Comparison of ENCODE assay signal across 23 cellular contexts in genomic region chr1:39685071-39685470, GRCh38. TPM values are rescaled to one million over a fixed set of nuclear protein-coding genes. Genes with fewer than 3 reads are reported as not detected.
"Had no signal": no experiment of that assay in that cellular context is flagged by ENCODE, and none has a peak within 500 bp of the region (broad histone marks: within the 10 kb centered on the region; RNA-seq: fewer than 3 reads in every experiment).

No MANE protein-coding gene starts in this region.

- H3K36me3 ChIP-seq: brain microvascular endothelial cell, prostate gland, upper lobe of left lung had no signal

- H3K4me1 ChIP-seq: prostate gland had no signal

- H3K27ac ChIP-seq: brain microvascular endothelial cell, prostate gland, skin epidermis, upper lobe of left lung had no signal

- H3K9me3 Mint-ChIP-seq: activated B cell treated with CpG ODN at 0.5 μM for 24 hours; activated CD8-positive, alpha-beta T cell treated with anti-CD3 and anti-CD28 coated beads for 36 hours; activated naive CD8-positive, alpha-beta T cell treated with anti-CD3 and anti-CD28 coated beads for 36 hours; stimulated activated naive CD8-positive, alpha-beta T cell treated with anti-CD3 and anti-CD28 coated beads, Interleukin-15, Interleukin-2, amounts not matched to agents 100 ng/mL and 50 ng/mL, for 24 hours; T-helper 1 cell treated with Interleukin-12 subunit alpha and Interleukin-12 subunit beta and Interleukin-4 antibody, amounts not matched to agents 30 μg/mL and 1 μg/mL, for 36 hours had no signal

- H3K27ac Mint-ChIP-seq: activated B cell treated with CpG ODN at 0.5 μM for 24 hours; activated CD8-positive, alpha-beta T cell treated with anti-CD3 and anti-CD28 coated beads for 36 hours; activated naive CD8-positive, alpha-beta T cell treated with anti-CD3 and anti-CD28 coated beads for 36 hours; endodermal cell; T-helper 1 cell treated with Interleukin-12 subunit alpha and Interleukin-12 subunit beta and Interleukin-4 antibody, amounts not matched to agents 30 μg/mL and 1 μg/mL, for 36 hours had no signal

- H3K9me3 ChIP-seq: prostate gland, upper lobe of left lung had no signal

- H3K4me1 Mint-ChIP-seq: endodermal cell had no signal

- H3K4me3 ChIP-seq: prostate gland, skin epidermis, upper lobe of left lung had no signal

- ATAC-seq: activated CD8-positive, alpha-beta T cell treated with anti-CD3 and anti-CD28 coated beads for 36 hours; left ventricle myocardium superior had no signal

- H3K4me3 Mint-ChIP-seq: activated CD8-positive, alpha-beta T cell treated with anti-CD3 and anti-CD28 coated beads for 36 hours; endodermal cell; stimulated activated naive CD8-positive, alpha-beta T cell treated with anti-CD3 and anti-CD28 coated beads, Interleukin-15, Interleukin-2, amounts not matched to agents 100 ng/mL and 50 ng/mL, for 24 hours; T-helper 1 cell treated with Interleukin-12 subunit alpha and Interleukin-12 subunit beta and Interleukin-4 antibody, amounts not matched to agents 30 μg/mL and 1 μg/mL, for 36 hours had no signal

- DNase-seq: activated B cell treated with CpG ODN at 0.5 μM for 24 hours; activated CD4-positive, alpha-beta T cell treated with anti-CD3 and anti-CD28 coated beads for 48 hours; activated CD8-positive, alpha-beta T cell treated with anti-CD3 and anti-CD28 coated beads for 36 hours; activated gamma-delta T cell treated with Interleukin-2 at 50 U/mL for 16 hours; activated naive CD8-positive, alpha-beta T cell treated with anti-CD3 and anti-CD28 coated beads for 36 hours; activated T-cell treated with anti-CD3 and anti-CD28 coated beads, Interleukin-2, amount 50 U/mL, for 48 hours; brain microvascular endothelial cell; endodermal cell; head of caudate nucleus; kidney glomerular epithelial cell; left ventricle myocardium superior; mesendoderm; right cardiac atrium; stimulated activated CD4-positive, alpha-beta T cell treated with anti-CD3 and anti-CD28 coated beads, Interleukin-4, amount 100 ng/mL, for 4 hours; stimulated activated CD8-positive, alpha-beta memory T cell treated with anti-CD3 and anti-CD28 coated beads, Interleukin-4, amount 100 ng/mL, for 48 hours; upper lobe of left lung had no signal

RNA-seq across cellular contexts. Expression of gene HPCAL4, which starts 6.2 kb away (rescaled TPM):
- total RNA-seq: activated B cell treated with CpG ODN at 0.5 μM for 24 hours, dermis microvascular lymphatic vessel endothelial cell, endodermal cell had no signal

RNA-seq across cellular contexts. Expression of gene NT5C1A, which starts 13.2 kb away (rescaled TPM):
- total RNA-seq: activated B cell treated with CpG ODN at 0.5 μM for 24 hours, dermis microvascular lymphatic vessel endothelial cell, endodermal cell, epithelial cell of proximal tubule had no signal
- polyA plus RNA-seq: neural cell had no signal

RNA-seq across cellular contexts. Expression of gene HEYL, which starts 45.6 kb away (rescaled TPM):
- total RNA-seq: activated B cell treated with CpG ODN at 0.5 μM for 24 hours, dermis microvascular lymphatic vessel endothelial cell had no signal
- polyA plus RNA-seq: neural cell had no signal
